In genomic region chr22:41966607-41967240, GRCh38 we compare ENCODE assay signal across 8 cellular contexts. TPM values are rescaled to one million over a fixed set of nuclear protein-coding genes. Genes with fewer than 3 reads are reported as not detected.
DNase-seq lines count a peak whose midpoint lies in the region; FAIRE-seq and TF ChIP-seq lines count a peak whose summit lies in the region.

No MANE protein-coding gene starts in this region.

- intact Hi-C loops in transverse colon (cut with DNase I; ENCODE audit: low total_unique reads) = no loop called here
- intact Hi-C loops in esophagus squamous epithelium (cut with DNase I) = no loop called here

- no peaks in the 10 kb centered on the region for H3K9me3 ChIP-seq in transverse colon
- no peaks in the 10 kb centered on the region for H3K9me3 ChIP-seq in esophagus squamous epithelium

- no peak for TF ChIP-seq EP300 in transverse colon (IDR thresholded peaks at IDR 0.05; ENCODE audit: low read depth)

- H3K27me3 ChIP-seq in bronchial epithelial cell (ENCODE audit: control insufficient read depth, insufficient read depth, low read length) = peaks cover 2% of the 10 kb centered on the region
- H3K27me3 ChIP-seq in layer of hippocampus (ENCODE audit: control insufficient read depth, insufficient read depth, low read length) = no peaks in the 10 kb centered on the region
- H3K27me3 ChIP-seq in transverse colon = peaks cover 5% of the 10 kb centered on the region
- peaks cover 0 to 22% (median 0%) of the 10 kb centered on the region in 4 donors for H3K27me3 ChIP-seq in esophagus squamous epithelium

- DNase-seq in NCI-H2029 (lab: John Stamatoyannopoulos, UW) = peak; percentile 34
- no peak for DNase-seq in NCI-H2029 treated with DMSO at 0.1 percent for 48 hours (lab: John Stamatoyannopoulos, UW)
- peak; percentile 74 for DNase-seq in HT-29 (ENCODE audit: low spot score)
- peak; percentile 93 for DNase-seq in SK-MEL-5 (ENCODE audit: low read depth, low spot score)
- peak; percentile 82 for DNase-seq in bronchial epithelial cell (ENCODE audit: low read depth)
- peak; percentile 41 for DNase-seq in transverse colon
- no peak for DNase-seq in esophagus squamous epithelium (lab: John Stamatoyannopoulos, UW)

- H3K27ac ChIP-seq in layer of hippocampus (ENCODE audit: low read depth, low read length) (peak overlapping the region; percentile 21), transverse colon (no peak overlapping the region), esophagus squamous epithelium (no peak overlapping the region)

- H3K4me3 ChIP-seq in bronchial epithelial cell (ENCODE audit: low read depth, low read length) = no peak overlapping the region
- H3K4me3 ChIP-seq in transverse colon = no peak overlapping the region
- no peak overlapping the region for H3K4me3 ChIP-seq in esophagus squamous epithelium

- peak; percentile 36 for FAIRE-seq in bronchial epithelial cell (lab: Jason Lieb, UNC)

- H3K4me1 ChIP-seq in transverse colon = no peaks in the 10 kb centered on the region
- peaks cover 0 to 4% (median 0%) of the 10 kb centered on the region in 3 donors for H3K4me1 ChIP-seq in esophagus squamous epithelium

- TF ChIP-seq CTCF in bronchial epithelial cell (IDR thresholded peaks at IDR 0.05; ENCODE audit: insufficient read depth, low read length, severe bottlenecking) (peak; percentile 46), transverse colon (IDR thresholded peaks at IDR 0.05) (peak in 4 of 5 experiments; percentile 14 to 50 (median 36)), esophagus squamous epithelium (IDR thresholded peaks at IDR 0.05) (peak in 3 of 6 experiments; percentile 25 to 53 (median 34))

- in situ Hi-C loops in SK-MEL-5 (cut with HindIII; ENCODE audit: low pct_unique_long_range_greater_than_20kb, low sequenced_read_pairs) (no loop called here), transverse colon (cut with MboI; ENCODE audit: low pct_ligation_motif_present in 1 of 4, low pct_unique_long_range_greater_than_20kb in 1 of 4, low sequenced_read_pairs in 3 of 4) (loop anchor here (25.0 kb wide), 1 partner anchor 471 kb away; the partner anchor contains the start of gene NFAM1 (in 4 of the 4))

- 44 to 60% methylated on average over 1 to 8 of the region's 8 CpGs for WGBS in transverse colon (ENCODE audit: low coverage in 1 of 2), 2 donors
- 19 to 34% methylated on average over 6 to 8 of the region's 8 CpGs for WGBS in esophagus squamous epithelium, 2 donors

- no peak for TF ChIP-seq POLR2A in transverse colon (IDR thresholded peaks at IDR 0.05)
- no peak for TF ChIP-seq POLR2A in esophagus squamous epithelium (IDR thresholded peaks at IDR 0.05)

- no peaks in the 10 kb centered on the region for H3K36me3 ChIP-seq in bronchial epithelial cell (ENCODE audit: control insufficient read depth, insufficient read depth, low read length)
- no peaks in the 10 kb centered on the region for H3K36me3 ChIP-seq in transverse colon
- H3K36me3 ChIP-seq in esophagus squamous epithelium = no peaks in the 10 kb centered on the region

RNA-seq across cellular contexts. Expression of gene SEPTIN3, which starts 2.5 kb away (rescaled TPM):
- total RNA-seq in HT-29 (2014; rRNA removed; shearing (Covaris generic)) = 0.03 TPM in 1 of 2 replicates, not detected in the other
- total RNA-seq in SK-MEL-5 (2014; rRNA removed; shearing (Covaris generic)) = 25.6 and 25.9 TPM in 2 replicates
- polyA plus RNA-seq in SK-MEL-5 (2015; cell fraction: cytosol; rRNA removed) = 24.9 and 32.1 TPM in 2 replicates
- polyA plus RNA-seq in SK-MEL-5 (2015; cell fraction: nucleus; rRNA removed) = 16.2 and 19.1 TPM in 2 replicates
- total RNA-seq in bronchial epithelial cell (under 0.01 TPM in 2 replicates), transverse colon (under 1 TPM in 2 of 4 donors, not detected in 2; 0.48 to 0.68 TPM), esophagus squamous epithelium (1 to 10 TPM in 1 of 4 donors, under 1 TPM in 3; 0.04 to 1.1 (median 0.34) TPM)

RNA-seq across cellular contexts. Expression of gene CENPM, which starts 19.8 kb away (rescaled TPM):
- 130 and 140 TPM in 2 replicates for total RNA-seq in HT-29 (2014; rRNA removed; shearing (Covaris generic))
- total RNA-seq in SK-MEL-5 (2014; rRNA removed; shearing (Covaris generic)) = 38.7 and 47.3 TPM in 2 replicates
- polyA plus RNA-seq in SK-MEL-5 (2015; cell fraction: cytosol; rRNA removed) = 40.9 and 70.0 TPM in 2 replicates
- polyA plus RNA-seq in SK-MEL-5 (2015; cell fraction: nucleus; rRNA removed) = 30.1 and 39.7 TPM in 2 replicates
- total RNA-seq in bronchial epithelial cell (1.3 and 3.5 TPM in 2 replicates), transverse colon (10 to 100 TPM in 2 of 4 donors, 1 to 10 TPM in 1, not detected in 1; 6.0 to 22.9 (median 11.0) TPM), esophagus squamous epithelium (10 to 100 TPM in 2 of 4 donors, 1 to 10 TPM in 2; 6.9 to 12.6 (median 10.5) TPM)

RNA-seq across cellular contexts. Expression of gene WBP2NL, which starts 31.9 kb away (rescaled TPM):
- not detected in 2 replicates for total RNA-seq in HT-29 (2014; rRNA removed; shearing (Covaris generic))
- 0.19 TPM in 1 of 2 replicates, not detected in the other for total RNA-seq in SK-MEL-5 (2014; rRNA removed; shearing (Covaris generic))
- 0.11 TPM in 1 of 2 replicates, not detected in the other for polyA plus RNA-seq in SK-MEL-5 (2015; cell fraction: cytosol; rRNA removed)
- polyA plus RNA-seq in SK-MEL-5 (2015; cell fraction: nucleus; rRNA removed) = 1.8 TPM in 1 of 2 replicates, not detected in the other
- total RNA-seq in bronchial epithelial cell = 0.26 and 0.77 TPM in 2 replicates
- 10 to 100 TPM in 1 of 4 donors, 1 to 10 TPM in 1, under 1 TPM in 1, not detected in 1; 0.96 to 12.0 (median 3.5) TPM for total RNA-seq in transverse colon
- total RNA-seq in esophagus squamous epithelium = under 1 TPM in 2 of 4 donors, not detected in 2; 0.08 to 0.95 TPM

RNA-seq across cellular contexts. Expression of gene TNFRSF13C, which starts 40.1 kb away (rescaled TPM):
- 0.08 and 0.51 TPM in 2 replicates for total RNA-seq in HT-29 (2014; rRNA removed; shearing (Covaris generic))
- 0.11 and 0.19 TPM in 2 replicates for total RNA-seq in SK-MEL-5 (2014; rRNA removed; shearing (Covaris generic))
- 0.31 and 0.73 TPM in 2 replicates for polyA plus RNA-seq in SK-MEL-5 (2015; cell fraction: cytosol; rRNA removed)
- 3.5 and 3.8 TPM in 2 replicates for polyA plus RNA-seq in SK-MEL-5 (2015; cell fraction: nucleus; rRNA removed)
- total RNA-seq in bronchial epithelial cell = under 0.01 TPM in 2 replicates
- total RNA-seq in transverse colon = 10 to 100 TPM in 1 of 4 donors, 1 to 10 TPM in 1, under 1 TPM in 2; 0.20 to 15.3 (median 4.3) TPM
- total RNA-seq in esophagus squamous epithelium = 1 to 10 TPM in 1 of 4 donors, under 1 TPM in 3; 0.19 to 1.9 (median 0.32) TPM

Comparison
In these comparisons a context has a peak if more than half of its experiments do, and no peak if none do; other contexts are left out.
1. DNase-seq: peak in NCI-H2029 (single experiment), HT-29 (single experiment), SK-MEL-5 (single experiment), bronchial epithelial cell (single experiment) and transverse colon (single experiment); none in NCI-H2029 treated with DMSO at 0.1 percent for 48 hours (single experiment) and esophagus squamous epithelium (single experiment).
2. RNA of gene SEPTIN3, which starts 2.5 kb away (total RNA-seq): 25.6 to 25.9 TPM in SK-MEL-5; 0.04 to 1.1 TPM in esophagus squamous epithelium, 0.48 to 0.68 TPM in transverse colon, 0.03 TPM in HT-29 and under 0.01 TPM in bronchial epithelial cell; every median in the first group is over 10 times any median in the second.